Comparison of ENCODE assay signal across 8 cellular contexts in genomic region chr6:12009904-12010634, GRCh38. TPM values are rescaled to one million over a fixed set of nuclear protein-coding genes. Genes with fewer than 3 reads are reported as not detected.
DNase-seq lines count a peak whose midpoint lies in the region; ATAC-seq, FAIRE-seq and TF ChIP-seq lines count a peak whose summit lies in the region.

No MANE protein-coding gene starts in this region.

- H3K27me3 ChIP-seq in ascending aorta = no peaks in the 10 kb centered on the region
- no peaks in the 10 kb centered on the region for H3K27me3 ChIP-seq in kidney epithelial cell (ENCODE audit: control insufficient read depth, insufficient read depth, low read length)

- H3K4me3 ChIP-seq in ascending aorta = peak overlapping the region; percentile 74 to 85
- H3K4me3 ChIP-seq in kidney epithelial cell (ENCODE audit: low read depth, low read length) = peak overlapping the region; percentile 43

- peak overlapping the region; percentile 94 for H3K27ac Mint-ChIP-seq in HFFc6

- peaks cover 44% of the 10 kb centered on the region for H3K4me1 Mint-ChIP-seq in HFFc6 (ENCODE audit: low read depth)

- ATAC-seq in GM19452 (IDR thresholded peaks at IDR 0.05; ENCODE audit: unreplicated experiment) (no peak), HG03442 (IDR thresholded peaks at IDR 0.05; ENCODE audit: unreplicated experiment) (no peak)

- no peak for FAIRE-seq in D721Med (lab: Jason Lieb, UNC)

- peak overlapping the region; percentile 98 for H3K4me3 Mint-ChIP-seq in HFFc6

- intact Hi-C loops in ascending aorta (cut with DNase I) = loop anchor here (2.0 to 5.0 kb wide), 7 partner anchors 198 to 473 kb away; partner anchors contain the start of genes EDN1 and TMEM170B

- peaks cover 2% of the 10 kb centered on the region; the same call in 1 of the 2 replicates for H3K27me3 Mint-ChIP-seq in HFFc6 (ENCODE audit: insufficient read depth)

- no peak for TF ChIP-seq CTCF in C4-2B (conservative IDR thresholded peaks at IDR 0.05)
- no peak for TF ChIP-seq CTCF in HFFc6 (IDR thresholded peaks at IDR 0.05)
- TF ChIP-seq CTCF in ascending aorta (IDR thresholded peaks at IDR 0.05) = no peak
- no peak for TF ChIP-seq CTCF in kidney epithelial cell (IDR thresholded peaks at IDR 0.05; ENCODE audit: insufficient read depth, low read length, poor library complexity, severe bottlenecking)
- no peak for TF ChIP-seq CTCF in D721Med (IDR thresholded peaks at IDR 0.05; ENCODE audit: insufficient read depth, missing control alignments)

- H3K27ac ChIP-seq in C4-2B (peak overlapping the region; percentile 98), ascending aorta (peak overlapping the region; percentile 98 to 99), substantia nigra (ENCODE audit: low read depth, low read length, poor library complexity, severe bottlenecking) (peak overlapping the region; percentile 83)

- H3K36me3 ChIP-seq in ascending aorta (no peaks in the 10 kb centered on the region), kidney epithelial cell (ENCODE audit: control insufficient read depth, insufficient read depth, low read length) (peaks cover 1% of the 10 kb centered on the region)

- DNase-seq in HFFc6 (no peak), ascending aorta (ENCODE audit: low spot score in 2 of 2) (no peak), kidney epithelial cell (ENCODE audit: low read depth) (no peak), substantia nigra (lab: John Stamatoyannopoulos, UW) (no peak), D721Med (ENCODE audit: insufficient read length, low spot score) (no peak)

- peaks cover 8% of the 10 kb centered on the region for H3K9me3 Mint-ChIP-seq in HFFc6

- H3K36me3 Mint-ChIP-seq in HFFc6 (ENCODE audit: low read depth) = peaks cover 7% of the 10 kb centered on the region

- no peaks in the 10 kb centered on the region for H3K9me3 ChIP-seq in ascending aorta

- peaks cover 6 to 8% of the 10 kb centered on the region in 2 donors for H3K4me1 ChIP-seq in ascending aorta

RNA-seq across cellular contexts. Expression of gene HIVEP1, which starts 2.0 kb away (rescaled TPM):
- total RNA-seq in HFFc6 (2021; fragmentation: NEBNext Ultra II Directional; extraction: Animal tissue kit (Norgen Biotek cat#: 25700)) = 10 to 100 TPM; 10.3 to 19.9 (median 11.8) TPM
- total RNA-seq in ascending aorta = 31.7 TPM
- 35.5 and 45.4 TPM in 2 replicates for total RNA-seq in kidney epithelial cell
